In the genomic region with DNA sequence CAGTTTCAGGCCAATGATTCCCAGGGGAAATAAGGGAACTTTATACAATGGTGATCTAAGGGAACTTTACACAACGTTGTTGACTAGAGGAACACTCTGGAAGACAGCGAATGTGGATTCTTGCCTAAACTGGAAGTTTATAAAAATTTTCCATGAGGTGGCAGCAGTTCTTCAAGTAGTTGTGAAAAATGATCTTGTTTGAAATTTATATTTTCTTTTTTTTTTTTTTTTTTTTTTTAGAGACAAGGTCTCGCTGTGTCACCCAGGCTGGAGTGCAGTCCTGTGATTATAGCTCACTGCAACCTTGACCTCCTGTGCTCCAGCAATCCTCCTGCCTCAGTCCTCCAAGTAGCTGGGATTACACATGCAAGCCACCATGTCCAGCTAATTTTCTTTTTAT, we compare ENCODE assay signal across 9 cellular contexts. TPM values are rescaled to one million over a fixed set of nuclear protein-coding genes. Genes with fewer than 3 reads are reported as not detected.
DNase-seq lines count a peak whose midpoint lies in the region; ATAC-seq and TF ChIP-seq lines count a peak whose summit lies in the region.
"Had no signal": no experiment of that assay in that cellular context is flagged by ENCODE, and none has a peak within 500 bp of the region (broad histone marks: within the 10 kb centered on the region; RNA-seq: fewer than 3 reads in every experiment).

No MANE protein-coding gene starts in this region.

- H4K20me1 ChIP-seq in neural cell (ENCODE audit: insufficient read depth), result no peaks in the 10 kb centered on the region

- TF ChIP-seq CTCF in dorsolateral prefrontal cortex (IDR thresholded peaks at IDR 0.05 in 54 of 56, conservative IDR thresholded peaks at IDR 0.05 in 2 of 56; ENCODE audit: low read depth in 1 of 56, partially characterized antibody in 56 of 56), result peak in 45 of 56 donors; percentile 3 to 56 (median 30)
- peak; percentile 28 for TF ChIP-seq CTCF in neural cell (IDR thresholded peaks at IDR 0.05; ENCODE audit: poor library complexity, severe bottlenecking)

- no peaks in the 10 kb centered on the region for H3K27me3 Mint-ChIP-seq in CD4-positive, alpha-beta memory T cell
- H3K27me3 Mint-ChIP-seq: activated naive CD8-positive, alpha-beta T cell treated with anti-CD3 and anti-CD28 coated beads for 36 hours had no signal

- H3K36me3 ChIP-seq in CD4-positive, alpha-beta memory T cell (ENCODE audit: insufficient read depth, low read length), result no peaks in the 10 kb centered on the region
- no peaks in the 10 kb centered on the region for H3K36me3 ChIP-seq in neural cell (ENCODE audit: insufficient read depth, low read length)

- H2AFZ ChIP-seq in neural cell (ENCODE audit: low read depth, low read length), result no peak overlapping the region

- no peak overlapping the region for H3K27ac Mint-ChIP-seq in CD4-positive, alpha-beta memory T cell
- H3K27ac Mint-ChIP-seq: activated naive CD8-positive, alpha-beta T cell treated with anti-CD3 and anti-CD28 coated beads for 36 hours had no signal

- CTCF ChIA-PET in CD4-positive, alpha-beta memory T cell (lab: Charles Lee; ENCODE audit: partially characterized antibody), result interaction anchor here (0.7 to 1.1 kb wide), 5 partner anchors 10 to 75 kb away, joined by 3 to 4 read pairs (median 3); no protein-coding TSS in a partner anchor

- POLR2A ChIA-PET in CD4-positive, alpha-beta memory T cell (lab: Charles Lee; ENCODE audit: partially characterized antibody), result no interaction called here

- H3K9me3 ChIP-seq in CD4-positive, alpha-beta memory T cell (ENCODE audit: control insufficient read depth in 1 of 2, low read length in 2 of 2), result no peaks in the 10 kb centered on the region
- no peaks in the 10 kb centered on the region for H3K9me3 ChIP-seq in neural cell (ENCODE audit: low read length)

- intact Hi-C loops in CD4-positive, alpha-beta memory T cell (cut with micrococcal nuclease), result loop anchor here (5.0 kb wide), 1 partner anchor 52 kb away; no protein-coding TSS in a partner anchor
- intact Hi-C loops in dorsolateral prefrontal cortex (cut with DNase I), result no loop called here

- H3K9me2 ChIP-seq in neural cell (ENCODE audit: insufficient read depth, low read length), result no peaks in the 10 kb centered on the region

- peak in 4 of 5 donors; percentile 16 to 25 (median 18) for DNase-seq in CD4-positive, alpha-beta memory T cell
- peak; percentile 53 for DNase-seq in NAMALWA (ENCODE audit: low spot score)
- no peak for DNase-seq in dorsolateral prefrontal cortex
- no peak for DNase-seq in HuH-7.5 (ENCODE audit: low spot score)
- DNase-seq: activated naive CD8-positive, alpha-beta T cell treated with anti-CD3 and anti-CD28 coated beads for 36 hours had no signal

- no peak overlapping the region for H3K4me2 ChIP-seq in neural cell (ENCODE audit: low read length)

- no peak for ATAC-seq in GM18511 (IDR thresholded peaks at IDR 0.05; ENCODE audit: unreplicated experiment)
- no peak for ATAC-seq in GM21381 (IDR thresholded peaks at IDR 0.05; ENCODE audit: unreplicated experiment)
- ATAC-seq in HG03460 (IDR thresholded peaks at IDR 0.05; ENCODE audit: unreplicated experiment), result no peak

- no peaks in the 10 kb centered on the region for H3K9me3 Mint-ChIP-seq in CD4-positive, alpha-beta memory T cell
- H3K9me3 Mint-ChIP-seq: activated naive CD8-positive, alpha-beta T cell treated with anti-CD3 and anti-CD28 coated beads for 36 hours had no signal

- TF ChIP-seq RAD21 in neural cell (conservative IDR thresholded peaks at IDR 0.05), result no peak

- no peak for TF ChIP-seq EP300 in neural cell (conservative IDR thresholded peaks at IDR 0.05; ENCODE audit: poor library complexity, severe bottlenecking)

- H3F3A ChIP-seq in neural cell (ENCODE audit: insufficient read depth, low read length, poor library complexity, severe bottlenecking), result no peaks in the 10 kb centered on the region

- H3K4me1 Mint-ChIP-seq in CD4-positive, alpha-beta memory T cell, result peaks cover 0 to 3% (median under 1%) of the 10 kb centered on the region in 4 donors

- H3K79me2 ChIP-seq in neural cell (replicated peaks; ENCODE audit: insufficient read depth, low read length), result no peaks in the 10 kb centered on the region

- H3K36me3 Mint-ChIP-seq in CD4-positive, alpha-beta memory T cell, result no peaks in the 10 kb centered on the region
- H3K36me3 Mint-ChIP-seq: activated naive CD8-positive, alpha-beta T cell treated with anti-CD3 and anti-CD28 coated beads for 36 hours had no signal

- H3K27me3 ChIP-seq in CD4-positive, alpha-beta memory T cell (ENCODE audit: insufficient read depth, low read length), result no peaks in the 10 kb centered on the region
- no peaks in the 10 kb centered on the region for H3K27me3 ChIP-seq in dorsolateral prefrontal cortex
- no peaks in the 10 kb centered on the region for H3K27me3 ChIP-seq in neural cell (ENCODE audit: insufficient read depth, low read depth, low read length)

- H3K4me3 Mint-ChIP-seq in CD4-positive, alpha-beta memory T cell, result no peak overlapping the region
- H3K4me3 Mint-ChIP-seq: activated naive CD8-positive, alpha-beta T cell treated with anti-CD3 and anti-CD28 coated beads for 36 hours had no signal

- H3K9ac ChIP-seq in neural cell (ENCODE audit: low read length), result no peak overlapping the region

- no peak overlapping the region for H3K4me3 ChIP-seq in CD4-positive, alpha-beta memory T cell (ENCODE audit: low read length in 2 of 2)
- H3K4me3 ChIP-seq in dorsolateral prefrontal cortex (no peak overlapping the region), neural cell (ENCODE audit: low read length) (no peak overlapping the region)

- no peak overlapping the region for H3K27ac ChIP-seq in CD4-positive, alpha-beta memory T cell (ENCODE audit: low read depth, low read length)
- no peak overlapping the region for H3K27ac ChIP-seq in dorsolateral prefrontal cortex
- no peak overlapping the region for H3K27ac ChIP-seq in neural cell (ENCODE audit: low read length)

- no peaks in the 10 kb centered on the region for H3K4me1 ChIP-seq in CD4-positive, alpha-beta memory T cell (ENCODE audit: insufficient read depth, low read length)

TF ChIP-seq in neural cell, 6 proteins besides CTCF, POLR2A, EP300 and RAD21:
- no peak for TF ChIP-seq SMC3 (conservative IDR thresholded peaks at IDR 0.05; ENCODE audit: poor library complexity)
- TF ChIP-seq MXI1 (conservative IDR thresholded peaks at IDR 0.05; ENCODE audit: poor library complexity, severe bottlenecking), result no peak
- TF ChIP-seq REST (IDR thresholded peaks at IDR 0.05; ENCODE audit: borderline replicate concordance), result no peak
- TF ChIP-seq POLR2AphosphoS5 (IDR thresholded peaks at IDR 0.05), result no peak
- TF ChIP-seq TAF1 (IDR thresholded peaks at IDR 0.05; ENCODE audit: low read depth), result no peak
- TF ChIP-seq EZH2 (IDR thresholded peaks at IDR 0.05; ENCODE audit: borderline replicate concordance, insufficient read depth, low read length, poor library complexity, severe bottlenecking), result no peak
TF ChIP-seq in neural cell: peak in this region for 0.

RNA-seq across cellular contexts. Expression of gene GTF2I, which starts 32.1 kb away (rescaled TPM):
- 100 to 1,000 TPM; 144 to 156 TPM for total RNA-seq in CD4-positive, alpha-beta memory T cell
- polyA plus RNA-seq in CD4-positive, alpha-beta memory T cell, result 10 to 100 TPM; 20.5 to 75.1 TPM
- 100 to 1,000 TPM; 214 to 370 (median 288) TPM for total RNA-seq in dorsolateral prefrontal cortex
- polyA plus RNA-seq in neural cell, result 274 and 562 TPM in 2 replicates
- polyA minus RNA-seq in neural cell, result 381 and 433 TPM in 2 replicates

Comparison
In these comparisons a context has a peak if more than half of its experiments do, and no peak if none do; other contexts are left out.
1. DNase-seq: peak in CD4-positive, alpha-beta memory T cell (4 of 5) and NAMALWA (single experiment); none in dorsolateral prefrontal cortex (0 of 10) and HuH-7.5 (single experiment).